17 cellular contexts compared by ENCODE assay signal in the genomic region with DNA sequence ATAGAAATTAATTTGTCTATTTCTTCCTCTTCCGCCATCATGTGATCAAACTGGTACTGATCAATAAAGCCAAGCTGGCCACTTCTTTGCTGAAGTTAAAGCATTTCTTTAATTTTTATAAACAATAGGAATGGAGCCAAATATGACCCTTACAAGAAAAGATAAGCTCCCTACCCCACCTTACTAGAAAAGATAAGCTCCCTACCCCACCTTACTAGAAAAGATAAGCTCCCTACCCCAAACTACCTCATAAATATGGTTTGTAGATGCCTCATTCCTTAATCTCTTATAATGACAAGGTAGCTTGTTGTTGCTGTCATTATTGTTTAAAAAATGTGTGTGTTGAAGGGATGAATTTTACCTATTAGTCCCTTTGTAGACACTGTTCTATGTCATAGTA. TPM values are rescaled to one million over a fixed set of nuclear protein-coding genes. Genes with fewer than 3 reads are reported as not detected.
DNase-seq lines count a peak whose midpoint lies in the region; ATAC-seq, FAIRE-seq and TF ChIP-seq lines count a peak whose summit lies in the region.
"Had no signal": no experiment of that assay in that cellular context is flagged by ENCODE, and none has a peak within 500 bp of the region (broad histone marks: within the 10 kb centered on the region; RNA-seq: fewer than 3 reads in every experiment).

No MANE protein-coding gene starts in this region.

- TF ChIP-seq RAD21 in K562 (CRISPR knock-in tag; conservative IDR thresholded peaks at IDR 0.05 in 1 of 2, IDR thresholded peaks at IDR 0.05 in 1 of 2) = no peak

- peak overlapping the region; percentile 23 for H3K27ac Mint-ChIP-seq in activated naive CD8-positive, alpha-beta T cell
- no peak overlapping the region for H3K27ac Mint-ChIP-seq in activated naive CD8-positive, alpha-beta T cell treated with anti-CD3 and anti-CD28 coated beads for 36 hours
- H3K27ac Mint-ChIP-seq: CD8-positive, alpha-beta T cell had no signal

- in situ Hi-C loops in K562 (cut with MboI) = no loop called here

- peak overlapping the region; percentile 35; the same call in 1 of the 3 replicates for H3K27ac ChIP-seq in K562 (ENCODE audit: extremely low read depth, low read depth, low read length)
- H3K27ac ChIP-seq in osteoblast (ENCODE audit: low read depth, low read length) = no peak overlapping the region
- H3K27ac ChIP-seq: GM23248 had no signal

- CTCF ChIA-PET in K562 (lab: Yijun Ruan, JAX; ENCODE audit: low intra/inter-chr PET ratio) = interaction anchor here (0.6 kb wide), 1 partner anchor 107 kb away, joined by 5 read pairs; no protein-coding TSS in a partner anchor

- FAIRE-seq in K562 (lab: Jason Lieb, UNC) = no peak
- FAIRE-seq: G401.6, GM12892, H1 had no signal

- H3K9me3 Mint-ChIP-seq in activated naive CD8-positive, alpha-beta T cell (ENCODE audit: low read depth) = no peaks in the 10 kb centered on the region
- no peaks in the 10 kb centered on the region for H3K9me3 Mint-ChIP-seq in activated naive CD8-positive, alpha-beta T cell treated with anti-CD3 and anti-CD28 coated beads for 36 hours
- H3K9me3 Mint-ChIP-seq: CD8-positive, alpha-beta T cell had no signal

- H3K4me2 ChIP-seq in K562 (ENCODE audit: insufficient read depth, low read length) = peak overlapping the region; percentile 45
- H3K4me2 ChIP-seq in osteoblast (ENCODE audit: insufficient read depth, low read length) = no peak overlapping the region

- peaks cover 20% of the 10 kb centered on the region for H3K4me1 Mint-ChIP-seq in activated naive CD8-positive, alpha-beta T cell (ENCODE audit: low read depth)
- peaks cover 8% of the 10 kb centered on the region for H3K4me1 Mint-ChIP-seq in activated naive CD8-positive, alpha-beta T cell treated with anti-CD3 and anti-CD28 coated beads for 36 hours

- TF ChIP-seq POLR2A in K562 (conservative IDR thresholded peaks at IDR 0.05) = no peak

- POLR2A ChIA-PET in K562 (lab: Yijun Ruan, JAX) = interaction anchor here (2.0 kb wide), 2 partner anchors 11 to 17 kb away, joined by 5 to 9 read pairs; a partner anchor contains a TSS

- 54% methylated on average over 1 of the region's 1 CpG for WGBS in K562 (ENCODE audit: insufficient coverage, low coverage, missing lambda C conversion rate)

- BruUV-seq in K562 (replicated peaks; lab: Mats Ljungman, UMichigan) = no TSS peak

- peak overlapping the region; percentile 18 for H2AFZ ChIP-seq in K562 (ENCODE audit: low read depth, low read length)
- no peak overlapping the region for H2AFZ ChIP-seq in osteoblast (ENCODE audit: low read length)
- H2AFZ ChIP-seq: GM23248 had no signal

- no peak overlapping the region for H3K9ac ChIP-seq in K562 (ENCODE audit: insufficient read depth in 1 of 2, low read depth in 2 of 2, low read length in 2 of 2)
- H3K9ac ChIP-seq: GM23248 had no signal

- no peaks in the 10 kb centered on the region for H3K9me1 ChIP-seq in K562 (ENCODE audit: control insufficient read depth, insufficient read depth, low read length)

- H3K79me2 ChIP-seq in K562 (ENCODE audit: control insufficient read depth, insufficient read depth, low read length) (no peaks in the 10 kb centered on the region), osteoblast (ENCODE audit: insufficient read depth, low read length) (no peaks in the 10 kb centered on the region)

- H3K4me3 ChIP-seq in K562 (no peak overlapping the region), osteoblast (ENCODE audit: insufficient read depth, low read length) (no peak overlapping the region)
- H3K4me3 ChIP-seq: GM23248 had no signal

- no peaks in the 10 kb centered on the region for H3K27me3 ChIP-seq in K562 (ENCODE audit: control insufficient read depth in 2 of 2, insufficient read depth in 2 of 2, low read length in 2 of 2)
- H3K27me3 ChIP-seq in osteoblast (ENCODE audit: insufficient read depth, low read length) = no peaks in the 10 kb centered on the region

- no peaks in the 10 kb centered on the region for H3K36me3 ChIP-seq in K562 (ENCODE audit: control insufficient read depth, insufficient read depth, low read length)
- H3K36me3 ChIP-seq in osteoblast (ENCODE audit: insufficient read depth, low read length) = no peaks in the 10 kb centered on the region

- DNase-seq in activated naive CD8-positive, alpha-beta T cell treated with anti-CD3 and anti-CD28 coated beads for 36 hours = no peak
- DNase-seq in K562 (ENCODE audit: extremely low read depth in 1 of 4, low spot score in 3 of 4) (peak; percentile 31 to 44 (median 38)), osteoblast (ENCODE audit: insufficient read length, low spot score, missing footprints) (peak; percentile 25), germinal center (ENCODE audit: low spot score) (no peak)
- no peak for DNase-seq in effector CD8-positive, alpha-beta T cell (lab: John Stamatoyannopoulos, UW)
- DNase-seq: C1 segment of cervical spinal cord; Caco-2; CD8-positive, alpha-beta T cell; DMS153; DND-41; GM23248; H7; HCEC 1CT had no signal

- H3K4me1 ChIP-seq in K562 (replicated peaks in 1 of 2; ENCODE audit: control insufficient read depth in 2 of 2, insufficient read depth in 2 of 2, low read length in 2 of 2) (peaks cover 7 to 20% of the 10 kb centered on the region in 2 experiments; a peak in 4 of 5 replicates), osteoblast (ENCODE audit: insufficient read depth, low read length) (no peaks in the 10 kb centered on the region)

- H4K20me1 ChIP-seq in K562 (replicated peaks; ENCODE audit: control insufficient read depth, insufficient read depth, low read length) = no peaks in the 10 kb centered on the region
- no peaks in the 10 kb centered on the region for H4K20me1 ChIP-seq in osteoblast (ENCODE audit: insufficient read depth, low read length)

- H3K27me3 Mint-ChIP-seq in activated naive CD8-positive, alpha-beta T cell = no peaks in the 10 kb centered on the region
- H3K27me3 Mint-ChIP-seq in activated naive CD8-positive, alpha-beta T cell treated with anti-CD3 and anti-CD28 coated beads for 36 hours = no peaks in the 10 kb centered on the region

- peak; percentile 16; the same call in 2 of the 3 replicates for ATAC-seq in K562
- ATAC-seq: CD8-positive, alpha-beta T cell had no signal

- TF ChIP-seq CTCF in K562 (IDR thresholded peaks at IDR 0.05 in 2 of 3, conservative IDR thresholded peaks at IDR 0.05 in 1 of 3; ENCODE audit: insufficient read depth in 2 of 3, low read depth in 1 of 3, low read length in 3 of 3) (no peak), osteoblast (IDR thresholded peaks at IDR 0.05; ENCODE audit: extremely low read depth, low read depth, low read length) (no peak)

- intact Hi-C loops in K562 (cut with micrococcal nuclease) = no loop called here

- H3K36me3 Mint-ChIP-seq in activated naive CD8-positive, alpha-beta T cell = no peaks in the 10 kb centered on the region
- no peaks in the 10 kb centered on the region for H3K36me3 Mint-ChIP-seq in activated naive CD8-positive, alpha-beta T cell treated with anti-CD3 and anti-CD28 coated beads for 36 hours
- H3K36me3 Mint-ChIP-seq: CD8-positive, alpha-beta T cell had no signal

- peak; percentile 73 for TF ChIP-seq EP300 in K562 (IDR thresholded peaks at IDR 0.05; ENCODE audit: low read length)

- no peaks in the 10 kb centered on the region for H3K9me3 ChIP-seq in K562 (replicated peaks; ENCODE audit: control insufficient read depth, insufficient read depth, low read depth, low read length)
- H3K9me3 ChIP-seq in osteoblast (ENCODE audit: low read depth, low read length) = no peaks in the 10 kb centered on the region
- H3K9me3 ChIP-seq: Caco-2 had no signal

- no peak overlapping the region for H3K4me3 Mint-ChIP-seq in activated naive CD8-positive, alpha-beta T cell
- H3K4me3 Mint-ChIP-seq in activated naive CD8-positive, alpha-beta T cell treated with anti-CD3 and anti-CD28 coated beads for 36 hours = no peak overlapping the region
- H3K4me3 Mint-ChIP-seq: CD8-positive, alpha-beta T cell had no signal

TF ChIP-seq in K562, 482 proteins besides CTCF, POLR2A, EP300 and RAD21 (continues in another document):
- TF ChIP-seq POLR2AphosphoS2 (IDR thresholded peaks at IDR 0.05; ENCODE audit: low read length) (no peak), CBX3 (IDR thresholded peaks at IDR 0.05; ENCODE audit: borderline replicate concordance in 1 of 2, low read length in 2 of 2) (no peak), WHSC1 (IDR thresholded peaks at IDR 0.05; ENCODE audit: low read length) (no peak), ELF1 (tag; IDR thresholded peaks at IDR 0.05) (no peak), CBX8 (IDR thresholded peaks at IDR 0.05; ENCODE audit: borderline replicate concordance, extremely low read depth, low read depth, low read length, poor library complexity, severe bottlenecking) (no peak), CREB1 (IDR thresholded peaks at IDR 0.05) (no peak), CREB1 (CRISPR knock-in tag; IDR thresholded peaks at IDR 0.05) (no peak), SMARCC2 (IDR thresholded peaks at IDR 0.05; ENCODE audit: low read depth) (0 out of 2 replicates have a peak, but pooled peaks have one; percentile 26), NELFE (IDR thresholded peaks at IDR 0.05; ENCODE audit: insufficient read depth, insufficient read length) (no peak), HDAC1 (IDR thresholded peaks at IDR 0.05) (peak in 1 of 2 experiments; percentile 18; a peak in 1 of 4 replicates)

RNA-seq across cellular contexts. Expression of a gene that starts 17.5 kb away (rescaled TPM):
- total RNA-seq in activated naive CD8-positive, alpha-beta T cell treated with anti-CD3 and anti-CD28 coated beads for 36 hours = 10 to 100 TPM; 41.1 to 42.9 TPM
- total RNA-seq in K562 (2011; cell fraction: chromatin; rRNA removed; ENCODE audit: low replicate concordance) = 62.8 and 189 TPM in 2 replicates
- 38.7 and 57.9 TPM in 2 replicates for total RNA-seq in K562 (2011; cell fraction: nucleolus; rRNA removed)
- total RNA-seq in K562 (2011; cell fraction: nucleoplasm; rRNA removed) = 77.0 and 137 TPM in 2 replicates
- total RNA-seq in K562 (2014; rRNA removed) (29.4 and 36.9 TPM in 2 replicates), K562 (2014; rRNA removed; fragmentation: Illumina TruSeq; extraction: Trizol) (52.7 and 62.3 TPM in 2 replicates), K562 (2015; rRNA removed; fragmentation: Illumina TruSeq; extraction: Trizol) (44.8 and 50.7 TPM in 2 replicates), K562 (2021) (40.1 and 40.6 TPM in 2 replicates), osteoblast (115 and 121 TPM in 2 replicates)
- polyA plus RNA-seq in K562 (2011; rRNA removed) (25.0 and 34.4 TPM in 2 replicates), K562 (2014; fragmentation: Illumina TruSeq; extraction: Trizol) (24.3 and 27.5 TPM in 2 replicates), K562 (2014; fragmentation: Nextera tagmentation; extraction: Ambion mirVana) (10 to 100 TPM; 10.6 to 12.3 TPM), K562 (2014; rRNA removed) (16.8 and 18.1 TPM in 2 replicates)
- polyA plus RNA-seq in K562 (2011; cell fraction: cytosol; rRNA removed) = 6.8 and 12.6 TPM in 2 replicates
- 16.4 and 18.5 TPM in 2 replicates for polyA plus RNA-seq in K562 (2011; cell fraction: nucleus; rRNA removed)
- polyA plus RNA-seq in K562 (2012) = 16.3 and 25.4 TPM in 2 replicates
- polyA minus RNA-seq in K562 (2011; rRNA and poly(A)+ RNA removed) = 124 and 128 TPM in 2 replicates
- polyA minus RNA-seq in K562 (2011; cell fraction: cytosol; rRNA and poly(A)+ RNA removed) = 34.7 and 48.2 TPM in 2 replicates
- polyA minus RNA-seq in K562 (2011; cell fraction: nucleus; rRNA and poly(A)+ RNA removed) = 53.2 and 81.9 TPM in 2 replicates

Comparison
In these comparisons a context has a peak if more than half of its experiments do, and no peak if none do; other contexts are left out.
1. DNase-seq: peak in K562 (4 of 4) and osteoblast (single experiment); none in activated naive CD8-positive, alpha-beta T cell treated with anti-CD3 and anti-CD28 coated beads for 36 hours (single experiment), effector CD8-positive, alpha-beta T cell (single experiment) and germinal center (single experiment).